ENCODE assay signal across 1 cellular context in genomic region chr6:88914180-88914579, GRCh38.
TF ChIP-seq lines count a peak whose summit lies in the region.

No MANE protein-coding gene starts in this region.

TF ChIP-seq in SK-N-SH treated with all-trans-retinoic acid at 6 μM for 48 hours, 23 proteins besides CTCF, POLR2A, EP300 and RAD21 (continued from another document):
- no peak for TF ChIP-seq TSHZ2 (CRISPR knock-in tag; IDR thresholded peaks at IDR 0.05)
- TF ChIP-seq ESRRG (CRISPR knock-in tag; IDR thresholded peaks at IDR 0.05): no peak
- TF ChIP-seq ISL1 (CRISPR knock-in tag; IDR thresholded peaks at IDR 0.05): no peak
- TF ChIP-seq PATZ1 (CRISPR knock-in tag; IDR thresholded peaks at IDR 0.05; ENCODE audit: borderline replicate concordance): no peak
- TF ChIP-seq ZNF8 (CRISPR knock-in tag; IDR thresholded peaks at IDR 0.05): no peak
- TF ChIP-seq CREB5 (CRISPR knock-in tag; IDR thresholded peaks at IDR 0.05; ENCODE audit: low read depth): no peak
- no peak for TF ChIP-seq GLIS3 (CRISPR knock-in tag; IDR thresholded peaks at IDR 0.05)
- no peak for TF ChIP-seq ARNTL (CRISPR knock-in tag; IDR thresholded peaks at IDR 0.05; ENCODE audit: borderline replicate concordance, low read depth)
- TF ChIP-seq TOX (CRISPR knock-in tag; IDR thresholded peaks at IDR 0.05; ENCODE audit: borderline replicate concordance): no peak
- TF ChIP-seq BACH2 (CRISPR knock-in tag; IDR thresholded peaks at IDR 0.05; ENCODE audit: borderline replicate concordance): no peak
- TF ChIP-seq ZFP30 (CRISPR knock-in tag; IDR thresholded peaks at IDR 0.05): no peak
- no peak for TF ChIP-seq SNAI2 (CRISPR knock-in tag; IDR thresholded peaks at IDR 0.05)
